In the genomic region with DNA sequence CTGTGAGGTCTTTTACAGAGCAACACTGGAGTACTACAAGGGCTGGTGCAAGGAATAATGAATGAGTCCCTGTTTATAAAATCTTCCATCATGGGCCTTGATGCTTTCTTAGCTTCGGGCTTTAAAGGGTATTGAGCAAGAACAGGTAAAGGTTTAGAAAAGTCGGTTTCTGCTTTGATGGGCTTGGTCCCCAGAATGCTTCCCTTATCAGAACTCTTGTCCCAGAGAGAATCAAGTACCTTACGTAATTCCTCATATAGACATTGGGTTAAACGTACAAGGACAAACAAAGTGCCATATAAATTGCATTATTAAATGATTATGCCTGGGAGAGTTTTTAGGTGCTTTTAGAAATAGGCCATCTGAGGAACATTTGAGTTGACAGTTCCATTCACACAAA, we compare ENCODE assay signal across 16 cellular contexts.
"Had no signal": no experiment of that assay in that cellular context is flagged by ENCODE, and none has a peak within 500 bp of the region (broad histone marks: within the 10 kb centered on the region; RNA-seq: fewer than 3 reads in every experiment).

No MANE protein-coding gene starts in this region.

- H3K27ac ChIP-seq: SJSA1, SK-N-MC had no signal

- H3K4me1 ChIP-seq: SJSA1 had no signal

- H3K9me3 ChIP-seq: SJSA1 had no signal

- DNase-seq: NCI-H1092, NCI-H1105 treated with DMSO at 0.1 percent for 48 hours, NCI-H1417 treated with DMSO at 0.1 percent for 48 hours, NCI-H187, NCI-H2029, NCI-H2081 treated with DMSO at 0.1 percent for 48 hours, NCI-H2171, NCI-H446, NCI-H510A, NCI-H524 treated with DMSO at 0.1 percent for 48 hours, NCI-H69, NCI-H774, Right ventricle myocardium superior, RPMI8226 had no signal

- H3K4me3 ChIP-seq: SJSA1, SK-N-MC had no signal

- H3K36me3 ChIP-seq: SJSA1 had no signal
